Comparison of ENCODE assay signal across 14 cellular contexts in the genomic region with DNA sequence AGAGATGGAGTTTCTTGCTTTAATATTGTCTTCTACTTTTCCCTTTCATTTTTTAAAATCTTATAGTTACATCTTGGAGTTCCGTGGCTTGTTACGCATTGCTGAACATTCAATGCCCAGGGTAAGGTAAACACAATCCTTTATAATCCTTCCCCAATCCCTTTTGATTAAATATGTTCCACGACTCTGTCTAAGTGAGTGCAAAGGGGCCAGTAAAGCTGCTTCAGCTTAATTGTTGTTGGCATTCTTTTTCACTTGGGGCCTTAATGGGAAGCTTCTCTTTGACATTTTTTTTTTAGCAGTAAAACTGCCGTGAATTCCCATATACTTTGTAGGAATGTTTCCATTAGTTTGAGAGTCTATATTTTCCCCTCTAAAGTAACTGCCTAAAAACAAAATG.
"Had no signal": no experiment of that assay in that cellular context is flagged by ENCODE, and none has a peak within 500 bp of the region (broad histone marks: within the 10 kb centered on the region; RNA-seq: fewer than 3 reads in every experiment).

No MANE protein-coding gene starts in this region.

- H3K27me3 Mint-ChIP-seq: activated T-helper 17 cell treated with anti-CD3 and anti-CD28 coated beads, Interleukin-2, amount 50 U/mL, for 72 hours; naive thymus-derived CD8-positive, alpha-beta T cell; T-cell had no signal

- H3K4me1 ChIP-seq: ascending aorta, left ventricle myocardium inferior had no signal

- H3K27me3 ChIP-seq: ascending aorta, cardiac muscle cell, esophagus muscularis mucosa, ovary had no signal

- H3K36me3 Mint-ChIP-seq: naive thymus-derived CD8-positive, alpha-beta T cell; stimulated activated effector memory CD8-positive, alpha-beta T cell treated with anti-CD3 and anti-CD28 coated beads, Interleukin-12 subunit alpha, Interleukin-12 subunit beta, amount 100 ng/mL, for 72 hours; T-cell had no signal

- H3K4me3 ChIP-seq: ascending aorta, cardiac muscle cell, esophagus muscularis mucosa, left ventricle myocardium inferior, ovary had no signal

- H3K4me1 Mint-ChIP-seq: activated T-helper 17 cell treated with anti-CD3 and anti-CD28 coated beads, Interleukin-2, amount 50 U/mL, for 72 hours; naive thymus-derived CD8-positive, alpha-beta T cell; stimulated activated effector memory CD8-positive, alpha-beta T cell treated with anti-CD3 and anti-CD28 coated beads, Interleukin-12 subunit alpha, Interleukin-12 subunit beta, amount 100 ng/mL, for 72 hours; T-cell had no signal

- DNase-seq: activated CD4-positive, alpha-beta T cell treated with anti-CD3 and anti-CD28 coated beads for 1 hour; activated CD4-positive, alpha-beta T cell treated with anti-CD3 and anti-CD28 coated beads, Interleukin-2, amount 50 U/mL, for 4 hours; activated naive CD4-positive, alpha-beta T cell treated with Interleukin-2 at 50 U/mL for 16 hours; hippocampal formation; left ventricle myocardium inferior; naive thymus-derived CD8-positive, alpha-beta T cell; ovary; T-cell; T-helper 9 cell had no signal

- H3K9me3 ChIP-seq: ascending aorta, esophagus muscularis mucosa, ovary had no signal

- H3K27ac ChIP-seq: ascending aorta, cardiac muscle cell, left ventricle myocardium inferior, ovary had no signal

- H3K36me3 ChIP-seq: ascending aorta, cardiac muscle cell, esophagus muscularis mucosa, left ventricle myocardium inferior, ovary had no signal

- H3K27ac Mint-ChIP-seq: activated T-helper 17 cell treated with anti-CD3 and anti-CD28 coated beads, Interleukin-2, amount 50 U/mL, for 72 hours; naive thymus-derived CD8-positive, alpha-beta T cell; stimulated activated effector memory CD8-positive, alpha-beta T cell treated with anti-CD3 and anti-CD28 coated beads, Interleukin-12 subunit alpha, Interleukin-12 subunit beta, amount 100 ng/mL, for 72 hours; T-cell had no signal

- H3K4me3 Mint-ChIP-seq: activated T-helper 17 cell treated with anti-CD3 and anti-CD28 coated beads, Interleukin-2, amount 50 U/mL, for 72 hours; naive thymus-derived CD8-positive, alpha-beta T cell; stimulated activated effector memory CD8-positive, alpha-beta T cell treated with anti-CD3 and anti-CD28 coated beads, Interleukin-12 subunit alpha, Interleukin-12 subunit beta, amount 100 ng/mL, for 72 hours; T-cell had no signal
